Comparison of ENCODE assay signal across 10 cellular contexts in genomic region chr19:18362934-18363542, GRCh38. TPM values are rescaled to one million over a fixed set of nuclear protein-coding genes. Genes with fewer than 3 reads are reported as not detected.
A peak's percentile ranks its signal among the peaks of the same experiment; 100 is the strongest.
DNase-seq lines count a peak whose midpoint lies in the region; ATAC-seq and TF ChIP-seq lines count a peak whose summit lies in the region.
"Had no signal": no experiment of that assay in that cellular context is flagged by ENCODE, and none has a peak within 500 bp of the region (broad histone marks: within the 10 kb centered on the region; RNA-seq: fewer than 3 reads in every experiment).

No MANE protein-coding gene starts in this region.

- BruUV-seq in MCF 10A (replicated peaks; lab: Mats Ljungman, UMichigan), result no TSS peak

- H3K4me1 Mint-ChIP-seq in MCF 10A (ENCODE audit: insufficient read depth, unreplicated experiment), result peaks cover 19% of the 10 kb centered on the region

- H3K27me3 ChIP-seq in breast epithelium (no peaks in the 10 kb centered on the region), upper lobe of right lung (no peaks in the 10 kb centered on the region)
- H3K27me3 ChIP-seq: MG63, spleen had no signal

- H3K9me3 Mint-ChIP-seq in MCF 10A (ENCODE audit: unreplicated experiment), result no peaks in the 10 kb centered on the region

- H3K4me3 ChIP-seq in breast epithelium (no peak overlapping the region), upper lobe of right lung (no peak overlapping the region)
- H3K4me3 ChIP-seq: MG63, spleen had no signal

- POLR2A ChIA-PET in MCF 10A (lab: Yijun Ruan, JAX), result interaction anchor here (1.3 to 4.2 kb wide), 3 partner anchors 23 to 56 kb away, joined by 3 to 44 read pairs (median 9); partner anchors contain the start of genes GDF15 and SSBP4

- H3K9me3 ChIP-seq in breast epithelium (no peaks in the 10 kb centered on the region), upper lobe of right lung (no peaks in the 10 kb centered on the region)
- H3K9me3 ChIP-seq: MG63, spleen had no signal

- TF ChIP-seq CTCF in breast epithelium (IDR thresholded peaks at IDR 0.05) (no peak), MCF 10A (IDR thresholded peaks at IDR 0.05; ENCODE audit: unreplicated experiment) (no peak), upper lobe of right lung (IDR thresholded peaks at IDR 0.05) (no peak)

- CTCF ChIA-PET in MCF 10A (lab: Yijun Ruan, JAX), result interaction anchor here (0.6 to 3.8 kb wide), 5 partner anchors 14 to 56 kb away, joined by 3 to 22 read pairs (median 4); partner anchors contain the start of gene SSBP4

- ATAC-seq in left lobe of liver (peak; percentile 25), upper lobe of right lung (no peak), HG03520 (IDR thresholded peaks at IDR 0.05; ENCODE audit: unreplicated experiment) (no peak)

- DNase-seq in breast epithelium (ENCODE audit: low spot score in 2 of 2) (no peak), MCF 10A (ENCODE audit: unreplicated experiment) (no peak), left lobe of liver (ENCODE audit: low spot score) (no peak), upper lobe of right lung (no peak), DMS 273 (lab: John Stamatoyannopoulos, UW; ENCODE audit: unreplicated experiment) (no peak)
- DNase-seq: activated CD4-positive, alpha-beta T cell treated with anti-CD3 and anti-CD28 coated beads for 48 hours; MG63; NCI-H82; spleen had no signal

- H3K4me1 ChIP-seq in breast epithelium (no peaks in the 10 kb centered on the region), upper lobe of right lung (peaks cover 29% of the 10 kb centered on the region)

- intact Hi-C loops in breast epithelium (cut with DNase I; ENCODE audit: low total_unique reads) (no loop called here), MCF 10A (cut with micrococcal nuclease) (no loop called here), upper lobe of right lung (cut with DNase I) (no loop called here)

- H3K4me3 Mint-ChIP-seq in MCF 10A (ENCODE audit: unreplicated experiment), result no peak overlapping the region

- H3K27ac Mint-ChIP-seq in MCF 10A (ENCODE audit: low read depth, unreplicated experiment), result no peak overlapping the region

- H3K36me3 ChIP-seq in breast epithelium (no peaks in the 10 kb centered on the region), upper lobe of right lung (peaks cover 40% of the 10 kb centered on the region)

- peaks cover 6% of the 10 kb centered on the region for H3K36me3 Mint-ChIP-seq in MCF 10A (ENCODE audit: insufficient read depth, unreplicated experiment)

- H3K27ac ChIP-seq in breast epithelium, result peak overlapping the region; percentile 33 to 90
- H3K27ac ChIP-seq in upper lobe of right lung, result peak overlapping the region; percentile 91

- TF ChIP-seq POLR2A in breast epithelium (IDR thresholded peaks at IDR 0.05), result no peak

- H3K27me3 Mint-ChIP-seq in MCF 10A (ENCODE audit: insufficient read depth, unreplicated experiment), result no peaks in the 10 kb centered on the region

RNA-seq across cellular contexts. Expression of gene PGPEP1, which starts 22.6 kb away (rescaled TPM):
- 10 to 100 TPM; 22.5 to 29.2 (median 25.9) TPM for total RNA-seq in breast epithelium
- 6.5 and 11.9 TPM in 2 replicates for total RNA-seq in MCF 10A (2022)
- 62.4 TPM for total RNA-seq in left lobe of liver
- total RNA-seq in upper lobe of right lung, result 40.8 TPM

RNA-seq across cellular contexts. Expression of gene GDF15, which starts 22.9 kb away (rescaled TPM):
- total RNA-seq in breast epithelium (10 to 100 TPM in 1 of 3 donors, 1 to 10 TPM in 2; 2.7 to 60.3 (median 9.2) TPM), MCF 10A (2022) (193 and 288 TPM in 2 replicates), left lobe of liver (3.2 TPM), upper lobe of right lung (105 TPM)

RNA-seq across cellular contexts. Expression of gene LRRC25, which starts 34.4 kb away (rescaled TPM):
- 10 to 100 TPM in 1 of 3 donors, 1 to 10 TPM in 2; 3.9 to 27.2 (median 7.2) TPM for total RNA-seq in breast epithelium
- total RNA-seq in MCF 10A (2022), result not detected in 2 replicates
- 2.2 TPM for total RNA-seq in left lobe of liver
- total RNA-seq in upper lobe of right lung, result 22.7 TPM

RNA-seq across cellular contexts. Expression of gene LSM4, which starts 40.2 kb away (rescaled TPM):
- total RNA-seq in breast epithelium (100 to 1,000 TPM in 2 of 3 donors, 10 to 100 TPM in 1; 83.0 to 122 (median 120) TPM), MCF 10A (2022) (172 and 193 TPM in 2 replicates), left lobe of liver (53.3 TPM), upper lobe of right lung (76.9 TPM)

RNA-seq across cellular contexts. Expression of gene SSBP4, which starts 56.2 kb away (rescaled TPM):
- total RNA-seq in breast epithelium, result 10 to 100 TPM; 29.4 to 71.8 (median 46.7) TPM
- total RNA-seq in MCF 10A (2022), result 22.3 and 26.3 TPM in 2 replicates
- total RNA-seq in left lobe of liver, result 18.4 TPM
- total RNA-seq in upper lobe of right lung, result 57.3 TPM
